ENCODE assay signal across 1 cellular context in the genomic region with DNA sequence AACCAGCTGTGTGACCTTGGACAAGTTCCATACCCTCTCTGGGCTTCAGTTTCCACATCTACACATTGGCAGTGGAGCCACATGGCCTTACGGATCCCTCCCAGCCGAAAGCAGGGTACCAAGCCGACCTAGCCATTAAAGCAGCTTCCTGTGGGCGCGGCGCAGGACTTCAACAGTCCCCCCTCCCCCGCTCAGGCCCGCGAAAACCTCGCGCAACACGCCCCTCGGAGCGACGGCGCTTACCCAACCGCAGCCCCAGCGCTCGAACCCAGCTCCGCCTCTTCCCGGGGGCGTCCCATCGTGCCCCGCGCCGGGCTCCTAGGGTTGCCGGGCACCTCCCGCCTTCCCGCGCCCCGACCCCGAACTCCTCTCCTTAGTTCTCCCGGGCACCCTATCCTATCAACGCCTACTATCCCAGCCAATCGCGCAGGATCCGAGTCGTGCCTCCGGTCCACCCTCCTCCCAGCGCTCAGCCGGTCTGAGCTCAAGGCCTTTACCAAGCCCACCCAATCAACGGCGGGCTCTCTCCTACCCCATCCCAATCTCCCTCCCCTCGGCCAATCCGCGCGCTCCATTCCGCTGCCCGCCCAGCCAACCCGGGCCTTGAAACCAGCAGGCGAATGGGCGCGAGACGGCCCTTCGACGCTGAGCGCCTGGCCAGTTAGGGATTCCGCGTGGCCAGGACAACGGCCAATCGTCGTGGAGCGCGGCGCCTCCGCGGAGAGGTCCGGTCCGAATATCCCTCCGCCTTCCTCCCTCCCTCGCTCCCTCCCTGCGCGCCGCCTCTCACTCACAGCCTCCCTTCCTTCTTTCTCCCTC.
TF ChIP-seq lines count a peak whose summit lies in the region.

A gene (plus strand): TSS at position 767 of the 819 bp plus-strand sequence. CDS start 326 bp downstream, outside the sequence.

TF ChIP-seq in SK-N-SH treated with all-trans-retinoic acid at 6 μM for 48 hours, 23 proteins besides CTCF, POLR2A, EP300 and RAD21 (continued from another document):
- TF ChIP-seq, protein P1, sequence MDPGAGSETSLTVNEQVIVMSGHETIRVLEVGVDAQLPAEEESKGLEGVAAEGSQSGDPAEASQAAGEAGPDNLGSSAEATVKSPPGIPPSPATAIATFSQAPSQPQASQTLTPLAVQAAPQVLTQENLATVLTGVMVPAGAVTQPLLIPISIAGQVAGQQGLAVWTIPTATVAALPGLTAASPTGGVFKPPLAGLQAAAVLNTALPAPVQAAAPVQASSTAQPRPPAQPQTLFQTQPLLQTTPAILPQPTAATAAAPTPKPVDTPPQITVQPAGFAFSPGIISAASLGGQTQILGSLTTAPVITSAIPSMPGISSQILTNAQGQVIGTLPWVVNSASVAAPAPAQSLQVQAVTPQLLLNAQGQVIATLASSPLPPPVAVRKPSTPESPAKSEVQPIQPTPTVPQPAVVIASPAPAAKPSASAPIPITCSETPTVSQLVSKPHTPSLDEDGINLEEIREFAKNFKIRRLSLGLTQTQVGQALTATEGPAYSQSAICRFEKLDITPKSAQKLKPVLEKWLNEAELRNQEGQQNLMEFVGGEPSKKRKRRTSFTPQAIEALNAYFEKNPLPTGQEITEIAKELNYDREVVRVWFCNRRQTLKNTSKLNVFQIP (CRISPR knock-in tag; IDR thresholded peaks at IDR 0.05; ENCODE audit: borderline replicate concordance, low read depth) = peak; percentile 91; the same call in 1 of the 2 replicates
- TF ChIP-seq, protein P2, sequence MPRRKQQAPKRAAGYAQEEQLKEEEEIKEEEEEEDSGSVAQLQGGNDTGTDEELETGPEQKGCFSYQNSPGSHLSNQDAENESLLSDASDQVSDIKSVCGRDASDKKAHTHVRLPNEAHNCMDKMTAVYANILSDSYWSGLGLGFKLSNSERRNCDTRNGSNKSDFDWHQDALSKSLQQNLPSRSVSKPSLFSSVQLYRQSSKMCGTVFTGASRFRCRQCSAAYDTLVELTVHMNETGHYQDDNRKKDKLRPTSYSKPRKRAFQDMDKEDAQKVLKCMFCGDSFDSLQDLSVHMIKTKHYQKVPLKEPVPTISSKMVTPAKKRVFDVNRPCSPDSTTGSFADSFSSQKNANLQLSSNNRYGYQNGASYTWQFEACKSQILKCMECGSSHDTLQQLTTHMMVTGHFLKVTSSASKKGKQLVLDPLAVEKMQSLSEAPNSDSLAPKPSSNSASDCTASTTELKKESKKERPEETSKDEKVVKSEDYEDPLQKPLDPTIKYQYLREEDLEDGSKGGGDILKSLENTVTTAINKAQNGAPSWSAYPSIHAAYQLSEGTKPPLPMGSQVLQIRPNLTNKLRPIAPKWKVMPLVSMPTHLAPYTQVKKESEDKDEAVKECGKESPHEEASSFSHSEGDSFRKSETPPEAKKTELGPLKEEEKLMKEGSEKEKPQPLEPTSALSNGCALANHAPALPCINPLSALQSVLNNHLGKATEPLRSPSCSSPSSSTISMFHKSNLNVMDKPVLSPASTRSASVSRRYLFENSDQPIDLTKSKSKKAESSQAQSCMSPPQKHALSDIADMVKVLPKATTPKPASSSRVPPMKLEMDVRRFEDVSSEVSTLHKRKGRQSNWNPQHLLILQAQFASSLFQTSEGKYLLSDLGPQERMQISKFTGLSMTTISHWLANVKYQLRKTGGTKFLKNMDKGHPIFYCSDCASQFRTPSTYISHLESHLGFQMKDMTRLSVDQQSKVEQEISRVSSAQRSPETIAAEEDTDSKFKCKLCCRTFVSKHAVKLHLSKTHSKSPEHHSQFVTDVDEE (CRISPR knock-in tag; IDR thresholded peaks at IDR 0.05) = peak; percentile 98
- peak; percentile 97 for TF ChIP-seq ZNF565 (CRISPR knock-in tag; conservative IDR thresholded peaks at IDR 0.05; ENCODE audit: low read depth)
